ENCODE assay signal across 30 cellular contexts in genomic region chr3:25940935-25941334, GRCh38.
"Had no signal": no experiment of that assay in that cellular context is flagged by ENCODE, and none has a peak within 500 bp of the region (broad histone marks: within the 10 kb centered on the region; RNA-seq: fewer than 3 reads in every experiment).

No MANE protein-coding gene starts in this region.

- H3K9me3 ChIP-seq: ascending aorta, body of pancreas, Peyer's patch had no signal

- H3K27ac ChIP-seq: ascending aorta, body of pancreas, coronary artery, Peyer's patch, SK-N-MC, VCaP had no signal

- H3K36me3 ChIP-seq: ascending aorta, Peyer's patch had no signal

- H3K4me1 ChIP-seq: ascending aorta, body of pancreas, Peyer's patch had no signal

- H3K4me3 Mint-ChIP-seq: activated CD4-positive, alpha-beta memory T cell treated with anti-CD3 and anti-CD28 coated beads for 36 hours; activated CD4-positive, alpha-beta T cell treated with anti-CD3 and anti-CD28 coated beads, Interleukin-2, amount 10 ng/mL, durations not matched to agents 7 days and 5 days; activated naive CD8-positive, alpha-beta T cell treated with anti-CD3 and anti-CD28 coated beads, Interleukin-2, amount 50 U/mL, for 24 hours; activated T-cell treated with anti-CD3 and anti-CD28 coated beads, Interleukin-2, amount 50 U/mL, for 4 hours; T-cell had no signal

- H3K4me1 Mint-ChIP-seq: activated CD4-positive, alpha-beta T cell treated with anti-CD3 and anti-CD28 coated beads, Interleukin-2, amount 10 ng/mL, durations not matched to agents 7 days and 5 days; activated naive CD8-positive, alpha-beta T cell treated with anti-CD3 and anti-CD28 coated beads, Interleukin-2, amount 50 U/mL, for 24 hours; T-cell had no signal

- H3K27ac Mint-ChIP-seq: activated CD4-positive, alpha-beta memory T cell treated with anti-CD3 and anti-CD28 coated beads for 36 hours; activated CD4-positive, alpha-beta T cell treated with anti-CD3 and anti-CD28 coated beads, Interleukin-2, amount 10 ng/mL, durations not matched to agents 7 days and 5 days; activated naive CD4-positive, alpha-beta T cell treated with anti-CD3 and anti-CD28 coated beads, Interleukin-2, amount 50 U/mL, for 72 hours; activated naive CD8-positive, alpha-beta T cell treated with anti-CD3 and anti-CD28 coated beads, Interleukin-2, amount 50 U/mL, for 24 hours; T-cell had no signal

- H3K27me3 ChIP-seq: ascending aorta, body of pancreas, Peyer's patch had no signal

- ATAC-seq: activated naive CD4-positive, alpha-beta T cell treated with anti-CD3 and anti-CD28 coated beads, Interleukin-2, amount 50 U/mL, for 72 hours; activated naive CD8-positive, alpha-beta T cell treated with anti-CD3 and anti-CD28 coated beads, Interleukin-2, amount 50 U/mL, for 24 hours; activated T-cell treated with anti-CD3 and anti-CD28 coated beads, Interleukin-2, amount 50 U/mL, for 4 hours; body of pancreas; T-cell had no signal

- FAIRE-seq: bronchial epithelial cell had no signal

- H3K9me3 Mint-ChIP-seq: activated CD4-positive, alpha-beta memory T cell treated with anti-CD3 and anti-CD28 coated beads for 36 hours; activated CD4-positive, alpha-beta T cell treated with anti-CD3 and anti-CD28 coated beads, Interleukin-2, amount 10 ng/mL, durations not matched to agents 7 days and 5 days; activated naive CD4-positive, alpha-beta T cell treated with anti-CD3 and anti-CD28 coated beads, Interleukin-2, amount 50 U/mL, for 72 hours; activated naive CD8-positive, alpha-beta T cell treated with anti-CD3 and anti-CD28 coated beads, Interleukin-2, amount 50 U/mL, for 24 hours; activated T-cell treated with anti-CD3 and anti-CD28 coated beads, Interleukin-2, amount 50 U/mL, for 4 hours; T-cell had no signal

- H3K36me3 Mint-ChIP-seq: activated CD4-positive, alpha-beta memory T cell treated with anti-CD3 and anti-CD28 coated beads for 36 hours; activated naive CD4-positive, alpha-beta T cell treated with anti-CD3 and anti-CD28 coated beads, Interleukin-2, amount 50 U/mL, for 72 hours; T-cell had no signal

- H3K4me3 ChIP-seq: ascending aorta, body of pancreas, coronary artery, Peyer's patch, SK-N-MC had no signal

- DNase-seq: activated CD4-positive, alpha-beta memory T cell treated with anti-CD3 and anti-CD28 coated beads for 36 hours; activated CD4-positive, alpha-beta T cell treated with anti-CD3 and anti-CD28 coated beads, Interleukin-2, amount 10 ng/mL, durations not matched to agents 7 days and 5 days; activated CD4-positive, CD25-positive, alpha-beta regulatory T cell; activated CD8-positive, alpha-beta memory T cell treated with anti-CD3 and anti-CD28 coated beads for 24 hours; activated effector memory CD4-positive, alpha-beta T cell treated with anti-CD3 and anti-CD28 coated beads, Interleukin-2, amount 50 U/mL, for 16 hours; activated naive CD4-positive, alpha-beta T cell treated with Interleukin-2 at 50 U/mL for 16 hours; activated naive CD8-positive, alpha-beta T cell treated with anti-CD3 and anti-CD28 coated beads, Interleukin-2, amount 50 U/mL, for 24 hours; activated T-cell treated with anti-CD3 and anti-CD28 coated beads, Interleukin-2, amount 50 U/mL, for 4 hours; amniotic stem cell; body of pancreas; central memory CD4-positive, alpha-beta T cell; Kasumi-1; NCI-H1048; NCI-H146; NCI-H2029; NCI-H2107; NCI-H2171 treated with DMSO at 0.1 percent for 48 hours; NCI-H226; NCI-H526; NCI-H774; NK-92 treated with Interleukin-12 subunit alpha and Interleukin-12 subunit beta, amount 100 ng/mL, for 24 hours; Peyer's patch; T-cell; T-helper 2 cell had no signal
